In the genomic region with DNA sequence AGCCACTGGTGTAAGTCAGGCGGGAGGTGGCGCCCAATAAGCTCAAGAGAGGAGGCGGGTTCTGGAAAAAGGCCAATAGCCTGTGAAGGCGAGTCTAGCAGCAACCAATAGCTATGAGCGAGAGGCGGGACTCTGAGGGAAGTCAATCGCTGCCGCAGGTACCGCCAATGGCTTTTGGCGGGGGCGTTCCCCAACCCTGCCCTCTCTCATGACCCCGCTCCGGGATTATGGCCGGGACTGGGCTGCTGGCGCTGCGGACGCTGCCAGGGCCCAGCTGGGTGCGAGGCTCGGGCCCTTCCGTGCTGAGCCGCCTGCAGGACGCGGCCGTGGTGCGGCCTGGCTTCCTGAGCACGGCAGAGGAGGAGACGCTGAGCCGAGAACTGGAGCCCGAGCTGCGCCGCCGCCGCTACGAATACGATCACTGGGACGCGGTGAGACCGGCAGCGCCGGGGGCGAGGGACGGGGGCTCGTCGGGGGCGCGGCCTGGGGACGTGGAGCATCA, we compare ENCODE assay signal across 8 cellular contexts. TPM values are rescaled to one million over a fixed set of nuclear protein-coding genes. Genes with fewer than 3 reads are reported as not detected.
DNase-seq lines count a peak whose midpoint lies in the region; ATAC-seq, FAIRE-seq and TF ChIP-seq lines count a peak whose summit lies in the region.

A gene with protein sequence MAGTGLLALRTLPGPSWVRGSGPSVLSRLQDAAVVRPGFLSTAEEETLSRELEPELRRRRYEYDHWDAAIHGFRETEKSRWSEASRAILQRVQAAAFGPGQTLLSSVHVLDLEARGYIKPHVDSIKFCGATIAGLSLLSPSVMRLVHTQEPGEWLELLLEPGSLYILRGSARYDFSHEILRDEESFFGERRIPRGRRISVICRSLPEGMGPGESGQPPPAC (plus strand): TSS at position 201 of the 502 bp plus-strand sequence. CDS start 27 bp downstream, at position 228.

- no peak for TF ChIP-seq POLR2A in GM12891 (IDR thresholded peaks at IDR 0.05; ENCODE audit: low read depth, low read length)
- TF ChIP-seq POLR2A in upper lobe of left lung (IDR thresholded peaks at IDR 0.05), result peak in 3 of 4 donors; percentile 26 to 82 (median 36)

- FAIRE-seq in GM12891 (lab: Jason Lieb, UNC), result no peak

- H3K27me3 ChIP-seq in left ventricle myocardium inferior (ENCODE audit: low read depth) (no peaks in the 10 kb centered on the region), upper lobe of left lung (no peaks in the 10 kb centered on the region)

- H3K4me1 Mint-ChIP-seq in T-helper 1 cell treated with Interleukin-12 subunit alpha and Interleukin-12 subunit beta and Interleukin-4 antibody, amounts not matched to agents 30 μg/mL and 1 μg/mL, for 36 hours (ENCODE audit: low read depth), result peaks cover 12% of the 10 kb centered on the region

- H3K36me3 Mint-ChIP-seq in T-helper 1 cell treated with Interleukin-12 subunit alpha and Interleukin-12 subunit beta and Interleukin-4 antibody, amounts not matched to agents 30 μg/mL and 1 μg/mL, for 36 hours (ENCODE audit: low read depth), result peaks cover 16% of the 10 kb centered on the region

- H3K4me1 ChIP-seq in left ventricle myocardium inferior (peaks cover 22% of the 10 kb centered on the region), upper lobe of left lung (peaks cover 9 to 27% (median 12%) of the 10 kb centered on the region in 4 donors)

- H3K27me3 Mint-ChIP-seq in T-helper 1 cell treated with Interleukin-12 subunit alpha and Interleukin-12 subunit beta and Interleukin-4 antibody, amounts not matched to agents 30 μg/mL and 1 μg/mL, for 36 hours (ENCODE audit: low read depth), result no peaks in the 10 kb centered on the region

- peak; percentile 82 for ATAC-seq in HG02870 (IDR thresholded peaks at IDR 0.05; ENCODE audit: unreplicated experiment)
- ATAC-seq in upper lobe of left lung (ENCODE audit: low FRiP score in 2 of 2), result peak; percentile 93 to 95

- intact Hi-C loops in left ventricle myocardium inferior (cut with micrococcal nuclease), result no loop called here
- intact Hi-C loops in posterior vena cava (cut with DNase I), result no loop called here

- no peaks in the 10 kb centered on the region for H3K9me3 ChIP-seq in left ventricle myocardium inferior (replicated peaks)
- H3K9me3 ChIP-seq in upper lobe of left lung, result no peaks in the 10 kb centered on the region

- 2% methylated on average over 29 of the region's 47 CpGs; no CpG with 5 or more reads in 1 of the 2 donors for WGBS in upper lobe of left lung, 2 donors

- DNase-seq in GM12891 (ENCODE audit: insufficient read length, low spot score), result peak; percentile 94
- DNase-seq in NCI-H146 treated with DMSO at 0.1 percent for 48 hours (lab: John Stamatoyannopoulos, UW; ENCODE audit: unreplicated experiment), result peak; percentile 94
- DNase-seq in left ventricle myocardium inferior, result peak; percentile 97
- peak; percentile 98 for DNase-seq in posterior vena cava (ENCODE audit: low spot score)
- peak in 1 of 2 donors; percentile 100 for DNase-seq in upper lobe of left lung

- H3K27ac ChIP-seq in angular gyrus (ENCODE audit: low read depth, low read length), result peak within 1 kb of the TSS; percentile 99
- H3K27ac ChIP-seq in left ventricle myocardium inferior (replicated peaks), result peak within 1 kb of the TSS; percentile 100
- H3K27ac ChIP-seq in upper lobe of left lung, result peak within 1 kb of the TSS; percentile 93 to 99 (median 96)

- H3K27ac Mint-ChIP-seq in T-helper 1 cell treated with Interleukin-12 subunit alpha and Interleukin-12 subunit beta and Interleukin-4 antibody, amounts not matched to agents 30 μg/mL and 1 μg/mL, for 36 hours, result peak within 1 kb of the TSS; percentile 91

- peak within 1 kb of the TSS; percentile 99 for H3K4me3 ChIP-seq in left ventricle myocardium inferior
- peak within 1 kb of the TSS; percentile 76 to 99 (median 82) for H3K4me3 ChIP-seq in upper lobe of left lung

- H3K4me3 Mint-ChIP-seq in T-helper 1 cell treated with Interleukin-12 subunit alpha and Interleukin-12 subunit beta and Interleukin-4 antibody, amounts not matched to agents 30 μg/mL and 1 μg/mL, for 36 hours, result peak within 1 kb of the TSS; percentile 86

- no peaks in the 10 kb centered on the region for H3K9me3 Mint-ChIP-seq in T-helper 1 cell treated with Interleukin-12 subunit alpha and Interleukin-12 subunit beta and Interleukin-4 antibody, amounts not matched to agents 30 μg/mL and 1 μg/mL, for 36 hours

- TF ChIP-seq CTCF in left ventricle myocardium inferior (IDR thresholded peaks at IDR 0.05; ENCODE audit: borderline replicate concordance) (no peak), upper lobe of left lung (IDR thresholded peaks at IDR 0.05) (peak in 1 of 6 experiments; percentile 5)

- H3K36me3 ChIP-seq in left ventricle myocardium inferior (peaks cover 26% of the 10 kb centered on the region), upper lobe of left lung (peaks cover 2 to 30% (median 24%) of the 10 kb centered on the region in 4 donors)

- no peak for TF ChIP-seq EP300 in upper lobe of left lung (IDR thresholded peaks at IDR 0.05)

TF ChIP-seq in GM12891, 5 proteins besides CTCF, POLR2A, EP300 and RAD21:
- TF ChIP-seq TAF1 (IDR thresholded peaks at IDR 0.05; ENCODE audit: low read depth, low read length) (peak; percentile 41; the same call in 1 of the 2 replicates), SPI1 (IDR thresholded peaks at IDR 0.05; ENCODE audit: low read depth, low read length) (no peak), PAX5 (IDR thresholded peaks at IDR 0.05; ENCODE audit: insufficient read depth, low read length, severe bottlenecking) (no peak)

RNA-seq across cellular contexts. Expression of the gene that starts here (rescaled TPM):
- polyA plus RNA-seq in GM12891 (2012; ENCODE audit: low read depth, missing spikeins), result 56.1 TPM
- total RNA-seq in left ventricle myocardium inferior (142 TPM), posterior vena cava (10 to 100 TPM; 37.1 to 41.2 TPM), upper lobe of left lung (100 to 1,000 TPM in 1 of 6 donors, 10 to 100 TPM in 5; 58.5 to 105 (median 77.0) TPM)
